In the genomic region with DNA sequence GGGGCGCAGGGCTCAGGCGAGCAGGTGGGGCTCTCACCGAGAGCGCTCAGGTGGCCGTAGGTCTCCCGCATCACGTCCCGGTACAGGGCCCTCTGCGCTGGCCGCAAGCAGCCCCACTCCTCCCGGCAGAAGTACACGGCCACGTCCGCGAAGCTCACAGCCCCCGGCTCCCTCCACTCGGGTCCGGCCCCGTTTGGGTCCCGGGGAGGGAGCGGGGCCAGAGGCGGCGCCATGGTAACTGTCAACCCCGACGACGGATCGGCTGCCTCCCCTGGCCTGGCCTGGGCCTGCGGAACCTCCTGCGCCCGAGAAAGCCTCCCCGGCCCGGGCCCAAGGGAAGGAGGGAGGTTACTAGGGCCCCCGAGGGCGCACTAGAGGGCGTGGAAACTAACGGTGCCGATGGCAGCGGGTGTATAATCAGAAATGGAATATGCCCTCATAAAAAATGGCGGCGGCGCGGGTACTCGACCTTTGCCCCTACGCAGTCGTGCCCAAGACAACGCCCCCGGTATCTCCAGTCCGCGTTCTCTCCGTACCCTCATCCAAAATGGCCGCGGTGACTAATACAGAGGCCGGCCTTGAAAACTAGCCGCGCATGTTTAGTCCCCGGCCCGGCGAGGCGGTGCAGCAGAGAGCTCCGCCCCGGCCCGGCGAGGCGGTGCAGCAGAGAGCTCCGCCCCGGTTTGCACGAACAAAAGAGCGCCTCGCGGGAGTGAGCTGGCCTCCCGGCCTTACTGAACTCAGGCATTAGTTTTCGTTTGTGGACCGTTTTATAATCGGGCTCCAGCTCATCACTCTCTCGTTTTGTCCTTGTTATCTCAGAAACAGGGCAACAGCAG, we compare ENCODE assay signal across 8 cellular contexts.
DNase-seq lines count a peak whose midpoint lies in the region; ATAC-seq and FAIRE-seq lines count a peak whose summit lies in the region.

Gene ZNF764 (minus strand): TSS at position 425 of the 839 bp plus-strand sequence. CDS start 192 bp downstream, at position 233.

- H3K27ac ChIP-seq in BLaER1 (peak within 1 kb of the TSS; percentile 95), layer of hippocampus (ENCODE audit: low read depth, low read length) (peak within 1 kb of the TSS; percentile 90)

- peak; percentile 62 for ATAC-seq in HG03457 (IDR thresholded peaks at IDR 0.05; ENCODE audit: unreplicated experiment)

- FAIRE-seq in GM19239 (lab: Jason Lieb, UNC) (peak; percentile 94), colon (lab: Jason Lieb, UNC) (peak; percentile 84)

- peaks cover 34% of the 10 kb centered on the region for H3K36me3 ChIP-seq in BLaER1

- DNase-seq in GM19239 (ENCODE audit: insufficient read length, low spot score) (peak; percentile 94), NCI-H526 (lab: John Stamatoyannopoulos, UW) (peak; percentile 91 to 98)
- peak; percentile 98 for DNase-seq in activated CD4-positive, alpha-beta T cell treated with anti-CD3 and anti-CD28 coated beads for 48 hours
- DNase-seq in stimulated activated CD4-positive, alpha-beta T cell treated with anti-CD3 and anti-CD28 coated beads, Interleukin-1b, Interleukin-23, amount 100 ng/mL, for 4 hours (ENCODE audit: low read depth in 2 of 2): peak; percentile 90 to 92

- H3K27me3 ChIP-seq in BLaER1 (peaks cover 33% of the 10 kb centered on the region), layer of hippocampus (ENCODE audit: control insufficient read depth, insufficient read depth, low read length) (no peaks in the 10 kb centered on the region)

- H3K4me2 ChIP-seq in BLaER1: peak within 1 kb of the TSS; percentile 91

- peaks cover 51% of the 10 kb centered on the region for H3K4me1 ChIP-seq in BLaER1

- no peaks in the 10 kb centered on the region for H3K9me3 ChIP-seq in BLaER1

- H3K4me3 ChIP-seq in BLaER1: peak within 1 kb of the TSS; percentile 95

- peak within 1 kb of the TSS; percentile 98 for H3K9ac ChIP-seq in BLaER1

- H4K20me1 ChIP-seq in BLaER1: peaks cover 21% of the 10 kb centered on the region; the same call in 1 of the 2 replicates

Comparison
In these comparisons a context has a peak if more than half of its experiments do, and no peak if none do; other contexts are left out.
1. Peak in every context shown above with its lines: DNase-seq, ATAC-seq, H3K4me3 ChIP-seq and H3K27ac ChIP-seq.